Comparison of ENCODE assay signal across 9 cellular contexts in the genomic region with DNA sequence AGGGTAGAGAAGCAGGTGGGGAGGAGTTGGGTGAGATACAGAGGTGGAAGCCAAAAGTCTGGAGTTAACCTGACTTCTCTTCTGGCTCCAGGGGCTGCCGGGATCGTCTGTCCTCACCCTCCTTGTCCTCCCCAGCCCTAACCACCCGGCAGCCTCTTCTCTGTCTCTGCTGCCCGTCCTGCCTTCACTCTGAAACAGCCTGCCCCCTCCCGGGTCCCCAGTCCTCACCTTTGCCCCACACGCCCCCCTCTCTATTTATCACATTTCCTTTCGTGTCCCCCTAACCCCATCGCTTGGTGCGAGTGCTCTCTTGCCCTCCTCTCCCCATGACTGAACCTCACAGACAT. TPM values are rescaled to one million over a fixed set of nuclear protein-coding genes. Genes with fewer than 3 reads are reported as not detected.
DNase-seq lines count a peak whose midpoint lies in the region; ATAC-seq, FAIRE-seq and TF ChIP-seq lines count a peak whose summit lies in the region.
"Had no signal": no experiment of that assay in that cellular context is flagged by ENCODE, and none has a peak within 500 bp of the region (broad histone marks: within the 10 kb centered on the region; RNA-seq: fewer than 3 reads in every experiment).

No MANE protein-coding gene starts in this region.

- ATAC-seq in GM12878 (peak; percentile 9), HG03521 (IDR thresholded peaks at IDR 0.05; ENCODE audit: unreplicated experiment) (no peak)
- peak; percentile 13 to 21 for ATAC-seq in stimulated activated naive B cell treated with anti-CD40 and anti-IgM and Interleukin-4, amounts not matched to agents 10 μg/mL and 1 μg/mL and 100 μg/mL, for 72 hours (replicated peaks)

- TF ChIP-seq CTCF in HFFc6 (IDR thresholded peaks at IDR 0.05), result no peak
- no peak for TF ChIP-seq CTCF in GM12878 (IDR thresholded peaks at IDR 0.05 in 2 of 3, conservative IDR thresholded peaks at IDR 0.05 in 1 of 3; ENCODE audit: control insufficient read depth in 2 of 3, extremely low read depth in 1 of 3, insufficient read depth in 1 of 3, low read depth in 3 of 3, low read length in 3 of 3)

- H3K27me3 Mint-ChIP-seq in HFFc6 (ENCODE audit: insufficient read depth), result peaks cover 14% of the 10 kb centered on the region
- H3K27me3 Mint-ChIP-seq in stimulated activated naive B cell treated with anti-CD40 and anti-IgM and Interleukin-4, amounts not matched to agents 10 μg/mL and 1 μg/mL and 100 μg/mL, for 72 hours, result peaks cover 53 to 54% of the 10 kb centered on the region in 2 donors

- no TSS peak for BruUV-seq in GM12878 (replicated peaks; lab: Mats Ljungman, UMichigan)

- no peak for FAIRE-seq in GM12878 (lab: Jason Lieb, UNC)

- TF ChIP-seq POLR2A in GM12878 (IDR thresholded peaks at IDR 0.05; ENCODE audit: low read depth, low read length), result no peak

- peaks cover 2 to 3% of the 10 kb centered on the region in 2 experiments; a peak in 3 of 4 replicates for H3K27me3 ChIP-seq in GM12878 (replicated peaks in 1 of 2; ENCODE audit: control insufficient read depth in 2 of 2, insufficient read depth in 2 of 2, low read length in 1 of 2)

- H3K4me1 Mint-ChIP-seq in HFFc6 (ENCODE audit: low read depth), result peaks cover 32% of the 10 kb centered on the region
- peaks cover 28 to 35% of the 10 kb centered on the region in 2 donors for H3K4me1 Mint-ChIP-seq in stimulated activated naive B cell treated with anti-CD40 and anti-IgM and Interleukin-4, amounts not matched to agents 10 μg/mL and 1 μg/mL and 100 μg/mL, for 72 hours

- WGBS in GM12878 (ENCODE audit: insufficient coverage, insufficient replicate concordance, low lambda C conversion rate, missing lambda C conversion rate), result 29% methylated on average over 8 of the region's 9 CpGs

- H3K27ac Mint-ChIP-seq in HFFc6, result no peak overlapping the region
- peak overlapping the region; percentile 72 for H3K27ac Mint-ChIP-seq in stimulated activated naive B cell treated with anti-CD40 and anti-IgM and Interleukin-4, amounts not matched to agents 10 μg/mL and 1 μg/mL and 100 μg/mL, for 72 hours
- H3K27ac Mint-ChIP-seq: activated CD4-positive, alpha-beta T cell treated with anti-CD3 and anti-CD28 coated beads, Interleukin-2, amount 10 ng/mL, durations not matched to agents 7 days and 5 days had no signal

- no peak for TF ChIP-seq RAD21 in GM12878 (IDR thresholded peaks at IDR 0.05; ENCODE audit: insufficient read depth, low read depth, low read length)

- H3K9me3 ChIP-seq in GM12878 (replicated peaks; ENCODE audit: control insufficient read depth, insufficient read depth, low read length) (no peaks in the 10 kb centered on the region), iPS-18c (ENCODE audit: control insufficient read depth, insufficient read depth, low read length) (peaks cover 4% of the 10 kb centered on the region)

- POLR2A ChIA-PET in GM12878 (lab: Charles Lee), result no interaction called here

- TF ChIP-seq EP300 in GM12878 (IDR thresholded peaks at IDR 0.05; ENCODE audit: borderline replicate concordance in 1 of 2, control insufficient read depth in 1 of 2, low read depth in 2 of 2, low read length in 2 of 2), result no peak

- no peak overlapping the region for H3K9ac ChIP-seq in GM12878 (ENCODE audit: control insufficient read depth, insufficient read depth, low read length)

- RAD21 ChIA-PET in GM12878 (lab: Charles Lee; ENCODE audit: unreplicated experiment), result no interaction called here

- H2AFZ ChIP-seq in GM12878 (ENCODE audit: control insufficient read depth, low read depth, low read length), result no peak overlapping the region

- peak overlapping the region; percentile 88 for H3K4me3 Mint-ChIP-seq in HFFc6
- peak overlapping the region; percentile 84 to 90 for H3K4me3 Mint-ChIP-seq in stimulated activated naive B cell treated with anti-CD40 and anti-IgM and Interleukin-4, amounts not matched to agents 10 μg/mL and 1 μg/mL and 100 μg/mL, for 72 hours
- H3K4me3 Mint-ChIP-seq: activated CD4-positive, alpha-beta T cell treated with anti-CD3 and anti-CD28 coated beads, Interleukin-2, amount 10 ng/mL, durations not matched to agents 7 days and 5 days had no signal

- in situ Hi-C loops in GM12878 (cut with MboI), result no loop called here

- H3K9me3 Mint-ChIP-seq in HFFc6, result no peaks in the 10 kb centered on the region
- no peaks in the 10 kb centered on the region for H3K9me3 Mint-ChIP-seq in stimulated activated naive B cell treated with anti-CD40 and anti-IgM and Interleukin-4, amounts not matched to agents 10 μg/mL and 1 μg/mL and 100 μg/mL, for 72 hours
- H3K9me3 Mint-ChIP-seq: activated CD4-positive, alpha-beta T cell treated with anti-CD3 and anti-CD28 coated beads, Interleukin-2, amount 10 ng/mL, durations not matched to agents 7 days and 5 days had no signal

- intact Hi-C loops in GM12878 (cut with micrococcal nuclease; ENCODE audit: unreplicated experiment), result no loop called here

- H3K36me3 Mint-ChIP-seq in HFFc6 (ENCODE audit: low read depth), result peaks cover 17% of the 10 kb centered on the region
- peaks cover 21 to 33% of the 10 kb centered on the region in 2 donors for H3K36me3 Mint-ChIP-seq in stimulated activated naive B cell treated with anti-CD40 and anti-IgM and Interleukin-4, amounts not matched to agents 10 μg/mL and 1 μg/mL and 100 μg/mL, for 72 hours

- H3K4me3 ChIP-seq in GM12878 (no peak overlapping the region), iPS-18c (ENCODE audit: insufficient read depth, low read depth, low read length) (peak overlapping the region; percentile 70)

- SMC1A ChIA-PET in GM12878 (lab: Charles Lee; ENCODE audit: uncharacterized antibody, unreplicated experiment), result no interaction called here

- no peaks in the 10 kb centered on the region for H3K79me2 ChIP-seq in GM12878 (ENCODE audit: control insufficient read depth, insufficient read depth, low read length)

- H3K27ac ChIP-seq in GM12878 (ENCODE audit: control insufficient read depth, insufficient read depth), result no peak overlapping the region

- H3K36me3 ChIP-seq in GM12878 (ENCODE audit: control insufficient read depth in 2 of 2, insufficient read depth in 2 of 2, low read length in 1 of 2), result peaks cover 0 to 5% of the 10 kb centered on the region in 2 experiments; a peak in 2 of 4 replicates

- H4K20me1 ChIP-seq in GM12878 (ENCODE audit: control insufficient read depth, insufficient read depth), result no peaks in the 10 kb centered on the region; the same call in 1 of the 2 replicates

- H3K4me1 ChIP-seq in GM12878 (ENCODE audit: control insufficient read depth, insufficient read depth, low read length), result peaks cover 10% of the 10 kb centered on the region

- no peak for DNase-seq in HFFc6
- DNase-seq in GM12878 (ENCODE audit: low read depth, low spot score), result no peak
- DNase-seq in stimulated activated naive B cell treated with anti-CD40 and anti-IgM and Interleukin-4, amounts not matched to agents 10 μg/mL and 1 μg/mL and 100 μg/mL, for 72 hours, result no peak
- DNase-seq in NCI-H69 (lab: John Stamatoyannopoulos, UW), result no peak
- DNase-seq in NCI-H446 (lab: John Stamatoyannopoulos, UW), result no peak
- DNase-seq in RPMI8226, result no peak
- DNase-seq: activated CD4-positive, alpha-beta T cell treated with anti-CD3 and anti-CD28 coated beads, Interleukin-2, amount 10 ng/mL, durations not matched to agents 7 days and 5 days had no signal

- CTCF ChIA-PET in GM12878 (lab: Yijun Ruan, JAX), result no interaction called here

- H3K4me2 ChIP-seq in GM12878 (ENCODE audit: control insufficient read depth, insufficient read depth), result no peak overlapping the region

RNA-seq across cellular contexts. Expression of a gene that starts 5.7 kb away (rescaled TPM):
- 10 to 100 TPM; 43.4 to 55.1 (median 52.1) TPM for total RNA-seq in HFFc6 (2021; fragmentation: NEBNext Ultra II Directional; extraction: Animal tissue kit (Norgen Biotek cat#: 25700))
- 5.2 and 6.4 TPM in 2 replicates for total RNA-seq in GM12878 (2013; cell fraction: nucleolus; rRNA removed)
- total RNA-seq in GM12878 (2014; rRNA removed) (11.6 and 16.2 TPM in 2 replicates), GM12878 (2014; rRNA removed; fragmentation: Illumina TruSeq; extraction: Trizol) (16.0 and 17.2 TPM in 2 replicates), GM12878 (2021) (24.1 and 24.9 TPM in 2 replicates)
- 7.9 TPM for polyA plus RNA-seq in GM12878 (2011; ENCODE audit: low read depth)
- polyA plus RNA-seq in GM12878 (2011; rRNA removed) (9.0 and 15.4 TPM in 2 replicates), GM12878 (2014; fragmentation: Illumina TruSeq; extraction: Trizol) (11.2 and 16.9 TPM in 2 replicates), GM12878 (2014; fragmentation: Nextera tagmentation; extraction: Ambion mirVana) (1 to 10 TPM; 2.0 to 4.2 TPM), GM12878 (2014; rRNA removed) (27.2 and 27.8 TPM in 2 replicates), GM12878 (2016; fragmentation: Nextera tagmentation; extraction: Ambion mirVana) (1 to 10 TPM; 5.4 to 6.3 TPM)
- 18.1 and 21.3 TPM in 2 replicates for polyA plus RNA-seq in GM12878 (2011; cell fraction: cytosol; rRNA removed)
- polyA plus RNA-seq in GM12878 (2011; cell fraction: nucleus; rRNA removed), result 34.4 and 40.4 TPM in 2 replicates
- polyA plus RNA-seq in GM12878 (2012), result 22.0 and 31.1 TPM in 2 replicates
- polyA minus RNA-seq in GM12878 (2011; rRNA and poly(A)+ RNA removed), result 8.7 and 11.2 TPM in 2 replicates
- 7.1 and 7.6 TPM in 2 replicates for polyA minus RNA-seq in GM12878 (2011; cell fraction: cytosol; rRNA and poly(A)+ RNA removed)
- 2.3 and 4.1 TPM in 2 replicates for polyA minus RNA-seq in GM12878 (2011; cell fraction: nucleus; rRNA and poly(A)+ RNA removed)

RNA-seq across cellular contexts. Expression of a gene that starts 9.5 kb away (rescaled TPM):
- total RNA-seq in HFFc6 (2021; fragmentation: NEBNext Ultra II Directional; extraction: Animal tissue kit (Norgen Biotek cat#: 25700)), result 1 to 10 TPM in 2 of 6 experiments, under 1 TPM in 4; 0.39 to 1.2 (median 0.73) TPM
- total RNA-seq in GM12878 (2013; cell fraction: nucleolus; rRNA removed), result 7.5 and 9.9 TPM in 2 replicates
- total RNA-seq in GM12878 (2014; rRNA removed), result 38.4 and 41.5 TPM in 2 replicates
- total RNA-seq in GM12878 (2014; rRNA removed; fragmentation: Illumina TruSeq; extraction: Trizol), result 14.1 and 14.4 TPM in 2 replicates
- total RNA-seq in GM12878 (2021), result 23.8 and 30.8 TPM in 2 replicates
- 13.8 TPM for polyA plus RNA-seq in GM12878 (2011; ENCODE audit: low read depth)
- polyA plus RNA-seq in GM12878 (2011; rRNA removed), result 20.0 and 29.2 TPM in 2 replicates
- 41.7 and 54.6 TPM in 2 replicates for polyA plus RNA-seq in GM12878 (2011; cell fraction: cytosol; rRNA removed)
- 51.8 and 54.1 TPM in 2 replicates for polyA plus RNA-seq in GM12878 (2011; cell fraction: nucleus; rRNA removed)
- polyA plus RNA-seq in GM12878 (2012), result 19.5 and 25.0 TPM in 2 replicates
- 7.8 and 12.5 TPM in 2 replicates for polyA plus RNA-seq in GM12878 (2014; fragmentation: Illumina TruSeq; extraction: Trizol)
- 10 to 100 TPM in 1 of 2 experiments, 1 to 10 TPM in 1; 3.1 to 13.6 TPM for polyA plus RNA-seq in GM12878 (2014; fragmentation: Nextera tagmentation; extraction: Ambion mirVana)
- polyA plus RNA-seq in GM12878 (2014; rRNA removed), result 40.8 and 40.9 TPM in 2 replicates
- polyA plus RNA-seq in GM12878 (2016; fragmentation: Nextera tagmentation; extraction: Ambion mirVana), result 10 to 100 TPM; 46.7 to 54.3 TPM
- 20.0 and 26.4 TPM in 2 replicates for polyA minus RNA-seq in GM12878 (2011; rRNA and poly(A)+ RNA removed)
- 3.3 and 6.5 TPM in 2 replicates for polyA minus RNA-seq in GM12878 (2011; cell fraction: cytosol; rRNA and poly(A)+ RNA removed)
- polyA minus RNA-seq in GM12878 (2011; cell fraction: nucleus; rRNA and poly(A)+ RNA removed), result 5.9 and 11.8 TPM in 2 replicates

RNA-seq across cellular contexts. Expression of a gene that starts 13.3 kb away (rescaled TPM):
- total RNA-seq in HFFc6 (2021; fragmentation: NEBNext Ultra II Directional; extraction: Animal tissue kit (Norgen Biotek cat#: 25700)), result 100 to 1,000 TPM; 215 to 240 (median 225) TPM
- total RNA-seq in GM12878 (2013; cell fraction: nucleolus; rRNA removed), result 28.9 TPM in 2 replicates
- 48.9 and 50.6 TPM in 2 replicates for total RNA-seq in GM12878 (2014; rRNA removed)
- total RNA-seq in GM12878 (2014; rRNA removed; fragmentation: Illumina TruSeq; extraction: Trizol), result 41.3 and 43.9 TPM in 2 replicates
- 52.9 and 57.3 TPM in 2 replicates for total RNA-seq in GM12878 (2021)
- 55.2 TPM for polyA plus RNA-seq in GM12878 (2011; ENCODE audit: low read depth)
- 23.0 and 37.4 TPM in 2 replicates for polyA plus RNA-seq in GM12878 (2011; rRNA removed)
- polyA plus RNA-seq in GM12878 (2011; cell fraction: cytosol; rRNA removed), result 50.2 and 54.2 TPM in 2 replicates
- 55.7 and 62.9 TPM in 2 replicates for polyA plus RNA-seq in GM12878 (2011; cell fraction: nucleus; rRNA removed)
- 59.6 and 80.9 TPM in 2 replicates for polyA plus RNA-seq in GM12878 (2012)
- 51.0 and 63.1 TPM in 2 replicates for polyA plus RNA-seq in GM12878 (2014; fragmentation: Illumina TruSeq; extraction: Trizol)
- 1 to 10 TPM; 7.3 to 8.4 TPM for polyA plus RNA-seq in GM12878 (2014; fragmentation: Nextera tagmentation; extraction: Ambion mirVana)
- polyA plus RNA-seq in GM12878 (2014; rRNA removed), result 55.3 and 56.1 TPM in 2 replicates
- polyA plus RNA-seq in GM12878 (2016; fragmentation: Nextera tagmentation; extraction: Ambion mirVana), result 10 to 100 TPM; 12.8 to 14.0 TPM
- 30.9 and 31.3 TPM in 2 replicates for polyA minus RNA-seq in GM12878 (2011; rRNA and poly(A)+ RNA removed)
- 11.0 and 13.6 TPM in 2 replicates for polyA minus RNA-seq in GM12878 (2011; cell fraction: cytosol; rRNA and poly(A)+ RNA removed)
- 18.6 and 31.2 TPM in 2 replicates for polyA minus RNA-seq in GM12878 (2011; cell fraction: nucleus; rRNA and poly(A)+ RNA removed)

RNA-seq across cellular contexts. Expression of a gene that starts 13.5 kb away (rescaled TPM):
- 10 to 100 TPM; 37.3 to 41.6 (median 38.3) TPM for total RNA-seq in HFFc6 (2021; fragmentation: NEBNext Ultra II Directional; extraction: Animal tissue kit (Norgen Biotek cat#: 25700))
- 37.4 and 40.4 TPM in 2 replicates for total RNA-seq in GM12878 (2013; cell fraction: nucleolus; rRNA removed)
- total RNA-seq in GM12878 (2014; rRNA removed) (14.0 TPM in 2 replicates), GM12878 (2014; rRNA removed; fragmentation: Illumina TruSeq; extraction: Trizol) (9.5 and 10.8 TPM in 2 replicates), GM12878 (2021) (27.1 and 30.3 TPM in 2 replicates)
- 20.9 TPM for polyA plus RNA-seq in GM12878 (2011; ENCODE audit: low read depth)
- polyA plus RNA-seq in GM12878 (2011; rRNA removed) (26.6 and 35.0 TPM in 2 replicates), GM12878 (2014; fragmentation: Illumina TruSeq; extraction: Trizol) (16.4 and 25.8 TPM in 2 replicates), GM12878 (2014; fragmentation: Nextera tagmentation; extraction: Ambion mirVana) (1 to 10 TPM in 1 of 2 experiments, under 1 TPM in 1; 0.71 to 1.6 TPM), GM12878 (2014; rRNA removed) (30.3 and 34.4 TPM in 2 replicates), GM12878 (2016; fragmentation: Nextera tagmentation; extraction: Ambion mirVana) (10 to 100 TPM; 19.8 to 21.0 TPM)
- 33.9 and 40.3 TPM in 2 replicates for polyA plus RNA-seq in GM12878 (2011; cell fraction: cytosol; rRNA removed)
- 155 and 193 TPM in 2 replicates for polyA plus RNA-seq in GM12878 (2011; cell fraction: nucleus; rRNA removed)
- polyA plus RNA-seq in GM12878 (2012), result 35.2 and 36.1 TPM in 2 replicates
- 36.9 and 38.1 TPM in 2 replicates for polyA minus RNA-seq in GM12878 (2011; rRNA and poly(A)+ RNA removed)
- polyA minus RNA-seq in GM12878 (2011; cell fraction: cytosol; rRNA and poly(A)+ RNA removed), result 6.8 and 11.2 TPM in 2 replicates
- polyA minus RNA-seq in GM12878 (2011; cell fraction: nucleus; rRNA and poly(A)+ RNA removed), result 24.2 and 28.5 TPM in 2 replicates

RNA-seq across cellular contexts. Expression of a gene that starts 21.7 kb away (rescaled TPM):
- under 1 TPM; 0.15 to 0.69 (median 0.38) TPM for total RNA-seq in HFFc6 (2021; fragmentation: NEBNext Ultra II Directional; extraction: Animal tissue kit (Norgen Biotek cat#: 25700))
- 1.8 and 1.9 TPM in 2 replicates for total RNA-seq in GM12878 (2013; cell fraction: nucleolus; rRNA removed)
- total RNA-seq in GM12878 (2014; rRNA removed) (0.22 and 0.23 TPM in 2 replicates), GM12878 (2014; rRNA removed; fragmentation: Illumina TruSeq; extraction: Trizol) (0.22 and 0.23 TPM in 2 replicates), GM12878 (2021) (0.51 and 0.53 TPM in 2 replicates)
- 0.25 TPM for polyA plus RNA-seq in GM12878 (2011; ENCODE audit: low read depth)
- polyA plus RNA-seq in GM12878 (2011; rRNA removed) (0.42 and 0.83 TPM in 2 replicates), GM12878 (2014; fragmentation: Illumina TruSeq; extraction: Trizol) (0.09 and 0.44 TPM in 2 replicates), GM12878 (2014; fragmentation: Nextera tagmentation; extraction: Ambion mirVana) (under 1 TPM in 1 of 2 experiments, not detected in 1; 0.07 TPM), GM12878 (2014; rRNA removed) (0.72 and 0.76 TPM in 2 replicates), GM12878 (2016; fragmentation: Nextera tagmentation; extraction: Ambion mirVana) (under 1 TPM; 0.03 to 0.15 TPM)
- polyA plus RNA-seq in GM12878 (2011; cell fraction: cytosol; rRNA removed), result 0.36 and 0.57 TPM in 2 replicates
- polyA plus RNA-seq in GM12878 (2011; cell fraction: nucleus; rRNA removed), result 8.6 and 10.3 TPM in 2 replicates
- polyA plus RNA-seq in GM12878 (2012), result 0.70 and 0.73 TPM in 2 replicates
- 0.15 and 0.46 TPM in 2 replicates for polyA minus RNA-seq in GM12878 (2011; rRNA and poly(A)+ RNA removed)
- not detected in 2 replicates for polyA minus RNA-seq in GM12878 (2011; cell fraction: cytosol; rRNA and poly(A)+ RNA removed)
- polyA minus RNA-seq in GM12878 (2011; cell fraction: nucleus; rRNA and poly(A)+ RNA removed), result 0.85 and 0.86 TPM in 2 replicates
